Comparison of ENCODE assay signal across 6 cellular contexts in genomic region chr19:14023404-14024235, GRCh38.
A peak's percentile ranks its signal among the peaks of the same experiment; 100 is the strongest.
DNase-seq lines count a peak whose midpoint lies in the region; ATAC-seq and TF ChIP-seq lines count a peak whose summit lies in the region.

No MANE protein-coding gene starts in this region.

- peaks cover 10% of the 10 kb centered on the region for H3K4me1 ChIP-seq in OCI-LY3 (ENCODE audit: low read length)

- H3K27me3 ChIP-seq in OCI-LY3 (ENCODE audit: low read depth, low read length) = peaks cover 11% of the 10 kb centered on the region

- ATAC-seq in HG03520 (IDR thresholded peaks at IDR 0.05; ENCODE audit: unreplicated experiment) = no peak
- ATAC-seq in HG02610 (IDR thresholded peaks at IDR 0.05; ENCODE audit: unreplicated experiment) = no peak
- ATAC-seq in GM21381 (IDR thresholded peaks at IDR 0.05; ENCODE audit: unreplicated experiment) = no peak

- H2AFZ ChIP-seq in OCI-LY3 (ENCODE audit: low read depth, low read length) = no peak overlapping the region

- H3K9me3 ChIP-seq in OCI-LY3 (ENCODE audit: insufficient read depth, low read length) = no peaks in the 10 kb centered on the region

- DNase-seq in foreskin fibroblast = peak; percentile 42 to 68

- H3K36me3 ChIP-seq in OCI-LY3 (replicated peaks; ENCODE audit: low read depth, low read length) = no peaks in the 10 kb centered on the region

- peak; percentile 47 for TF ChIP-seq CTCF in GM12874 (IDR thresholded peaks at IDR 0.05; ENCODE audit: insufficient read depth, low read depth, low read length)
- TF ChIP-seq CTCF in OCI-LY3 (IDR thresholded peaks at IDR 0.05; ENCODE audit: low read depth, low read length) = peak; percentile 11; the same call in 1 of the 2 replicates
- TF ChIP-seq CTCF in foreskin fibroblast (IDR thresholded peaks at IDR 0.05; ENCODE audit: low read depth, low read length) = peak; percentile 30

- no peaks in the 10 kb centered on the region for H4K20me1 ChIP-seq in OCI-LY3 (ENCODE audit: insufficient read depth, low read length)

- no peak overlapping the region for H3K27ac ChIP-seq in OCI-LY3 (ENCODE audit: low read length)

- H3K9ac ChIP-seq in OCI-LY3 (ENCODE audit: low read length) = no peak overlapping the region

- H3K79me2 ChIP-seq in OCI-LY3 (ENCODE audit: low read length) = no peaks in the 10 kb centered on the region

- H3K4me3 ChIP-seq in OCI-LY3 (ENCODE audit: low read length) = no peak overlapping the region
- H3K4me3 ChIP-seq in foreskin fibroblast (ENCODE audit: low read depth in 1 of 2, low read length in 2 of 2) = no peak overlapping the region

- no peak overlapping the region for H3K4me2 ChIP-seq in OCI-LY3 (ENCODE audit: low read length)
